8 cellular contexts compared by ENCODE assay signal in genomic region chr2:86440631-86441391, GRCh38. TPM values are rescaled to one million over a fixed set of nuclear protein-coding genes. Genes with fewer than 3 reads are reported as not detected.
DNase-seq lines count a peak whose midpoint lies in the region; ATAC-seq, FAIRE-seq and TF ChIP-seq lines count a peak whose summit lies in the region.

TSS of gene KDM3A (plus strand) at chr2:86441371. CDS start at chr2:86442048, 677 bp downstream.

- peaks cover 38% of the 10 kb centered on the region for H4K20me1 ChIP-seq in astrocyte (ENCODE audit: insufficient read depth, low read length)

- FAIRE-seq in GM18507 (lab: Jason Lieb, UNC), result peak; percentile 97
- peak; percentile 37 for FAIRE-seq in astrocyte (lab: Jason Lieb, UNC)

- peaks cover 8% of the 10 kb centered on the region for H3K36me3 Mint-ChIP-seq in astrocyte (ENCODE audit: low read depth, unreplicated experiment)

- peak within 1 kb of the TSS; percentile 96 for H3K4me3 Mint-ChIP-seq in astrocyte (ENCODE audit: unreplicated experiment)

- H3K79me2 ChIP-seq in astrocyte (ENCODE audit: insufficient read depth, low read length), result peaks cover 39% of the 10 kb centered on the region

- H3K27ac ChIP-seq in astrocyte (ENCODE audit: low read depth, low read length) (peak within 1 kb of the TSS; percentile 98), right atrium auricular region (peak within 1 kb of the TSS; percentile 94 to 99), prostate gland (peak within 1 kb of the TSS; percentile 96 to 99)

- H3K4me1 Mint-ChIP-seq in astrocyte (ENCODE audit: low read depth, unreplicated experiment), result peaks cover 16% of the 10 kb centered on the region

- H3K4me3 ChIP-seq in astrocyte (ENCODE audit: insufficient read depth, low read depth, low read length) (peak within 1 kb of the TSS; percentile 99), right atrium auricular region (peak within 1 kb of the TSS; percentile 77 to 84), prostate gland (peak within 1 kb of the TSS; percentile 76 to 88)

- H3K36me3 ChIP-seq in astrocyte (ENCODE audit: insufficient read depth, low read length) (peaks cover 2% of the 10 kb centered on the region), right atrium auricular region (peaks cover 11% of the 10 kb centered on the region), prostate gland (no peaks in the 10 kb centered on the region)

- peak within 1 kb of the TSS; percentile 93 for H3K9ac ChIP-seq in astrocyte (ENCODE audit: low read length)

- DNase-seq in GM18507 (ENCODE audit: extremely low spot score, insufficient read length, low read depth) (peak; percentile 78), NCI-H2081 (lab: John Stamatoyannopoulos, UW) (peak; percentile 98 to 99), T-helper 9 cell (peak; percentile 97), astrocyte (ENCODE audit: low read depth) (peak; percentile 99), right atrium auricular region (ENCODE audit: low spot score) (peak; percentile 100), prostate gland (ENCODE audit: low spot score) (peak; percentile 99), ureter (ENCODE audit: low spot score) (peak; percentile 100)

- H2AFZ ChIP-seq in astrocyte (ENCODE audit: low read depth, low read length), result peak within 1 kb of the TSS; percentile 88

- H3K9me3 Mint-ChIP-seq in astrocyte (ENCODE audit: unreplicated experiment), result peaks cover 10% of the 10 kb centered on the region

- TF ChIP-seq POLR2A in prostate gland (IDR thresholded peaks at IDR 0.05), result no peak

- H3K9me3 ChIP-seq in astrocyte (ENCODE audit: insufficient read depth, low read depth, low read length), result no peaks in the 10 kb centered on the region
- H3K9me3 ChIP-seq in right atrium auricular region, result peaks cover 13 to 37% of the 10 kb centered on the region in 2 donors
- H3K9me3 ChIP-seq in prostate gland, result no peaks in the 10 kb centered on the region

- no peaks in the 10 kb centered on the region for H3K27me3 Mint-ChIP-seq in astrocyte (ENCODE audit: low read depth, unreplicated experiment)

- H3K4me2 ChIP-seq in astrocyte (ENCODE audit: low read length), result peak within 1 kb of the TSS; percentile 99

- peaks cover 10% of the 10 kb centered on the region for H3K4me1 ChIP-seq in astrocyte (ENCODE audit: insufficient read depth, low read length)
- peaks cover 0 to 32% of the 10 kb centered on the region in 2 donors for H3K4me1 ChIP-seq in right atrium auricular region
- peaks cover 7% of the 10 kb centered on the region for H3K4me1 ChIP-seq in prostate gland (replicated peaks)

- intact Hi-C loops in prostate gland (cut with DNase I), result loop anchor here (5.0 to 10.0 kb wide), 2 partner anchors 154 to 219 kb away; no protein-coding TSS in a partner anchor

- no peak for TF ChIP-seq CTCF in astrocyte (IDR thresholded peaks at IDR 0.05; ENCODE audit: insufficient read depth, low read depth, low read length)
- TF ChIP-seq CTCF in right atrium auricular region (IDR thresholded peaks at IDR 0.05), result peak in 1 of 2 donors; percentile 29
- TF ChIP-seq CTCF in prostate gland (IDR thresholded peaks at IDR 0.05), result peak in 1 of 4 experiments; percentile 22

- peak; percentile 82 for ATAC-seq in HG03039 (IDR thresholded peaks at IDR 0.05; ENCODE audit: unreplicated experiment)

- under 1% methylated on average over 51 of the region's 51 CpGs for WGBS in prostate gland

- H3K27me3 ChIP-seq in astrocyte (ENCODE audit: insufficient read depth, low read length) (no peaks in the 10 kb centered on the region), right atrium auricular region (no peaks in the 10 kb centered on the region), prostate gland (replicated peaks; ENCODE audit: insufficient read depth) (no peaks in the 10 kb centered on the region)

- peak within 1 kb of the TSS; percentile 100 for H3K27ac Mint-ChIP-seq in astrocyte (ENCODE audit: unreplicated experiment)

RNA-seq across cellular contexts. Expression of gene KDM3A, which starts in this region (rescaled TPM):
- total RNA-seq in astrocyte (76.2 and 83.4 TPM in 2 replicates), right atrium auricular region (10 to 100 TPM; 22.3 to 33.1 TPM), prostate gland (10 to 100 TPM; 24.6 to 56.6 TPM), ureter (59.1 TPM)

Comparison
In these comparisons a context has a peak if more than half of its experiments do, and no peak if none do; other contexts are left out.
1. Peak in every context shown above with its lines: DNase-seq, ATAC-seq, H3K4me3 ChIP-seq and H3K27ac ChIP-seq.